8 cellular contexts compared by ENCODE assay signal in the genomic region with DNA sequence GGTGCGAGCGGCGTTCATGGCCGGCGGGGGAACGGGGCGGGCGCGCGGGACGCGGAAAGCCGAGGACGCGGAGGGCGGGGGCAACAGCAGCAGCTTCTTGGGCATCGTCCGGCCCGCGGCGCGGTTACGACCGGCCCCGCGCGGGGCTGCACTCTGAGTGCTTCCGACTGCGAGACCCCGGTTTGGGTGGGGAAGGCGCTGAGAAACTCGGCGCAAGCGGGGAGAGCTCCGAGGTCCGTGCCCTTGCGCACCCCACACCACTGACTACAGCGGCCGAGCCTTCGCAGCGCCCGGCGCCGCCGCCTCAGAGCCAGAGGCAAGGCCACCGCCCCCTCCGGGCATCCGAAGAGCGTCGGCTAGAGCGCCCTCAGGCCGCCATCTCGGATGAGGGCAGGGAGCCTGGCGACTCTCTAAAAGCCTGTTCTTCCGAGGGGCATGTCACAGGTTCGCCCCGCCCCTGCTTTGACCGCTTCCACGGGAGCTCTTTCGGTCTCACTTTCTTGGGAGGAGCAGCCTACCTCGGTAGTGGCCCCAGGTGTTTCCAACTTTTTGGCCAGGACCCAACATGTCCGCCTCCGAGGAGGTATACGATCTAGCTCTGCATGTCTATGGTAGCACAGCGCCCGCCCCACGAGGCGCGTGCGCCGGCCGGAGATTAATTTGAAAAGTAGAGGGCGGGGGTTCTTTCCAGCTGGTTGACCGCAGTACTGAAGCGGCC. TPM values are rescaled to one million over a fixed set of nuclear protein-coding genes. Genes with fewer than 3 reads are reported as not detected.
DNase-seq lines count a peak whose midpoint lies in the region; ATAC-seq and TF ChIP-seq lines count a peak whose summit lies in the region.

A gene with protein sequence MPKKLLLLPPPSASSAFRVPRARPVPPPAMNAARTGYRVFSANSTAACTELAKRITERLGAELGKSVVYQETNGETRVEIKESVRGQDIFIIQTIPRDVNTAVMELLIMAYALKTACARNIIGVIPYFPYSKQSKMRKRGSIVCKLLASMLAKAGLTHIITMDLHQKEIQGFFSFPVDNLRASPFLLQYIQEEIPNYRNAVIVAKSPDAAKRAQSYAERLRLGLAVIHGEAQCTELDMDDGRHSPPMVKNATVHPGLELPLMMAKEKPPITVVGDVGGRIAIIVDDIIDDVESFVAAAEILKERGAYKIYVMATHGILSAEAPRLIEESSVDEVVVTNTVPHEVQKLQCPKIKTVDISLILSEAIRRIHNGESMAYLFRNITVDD (minus strand): TSS at position 318 of the 718 bp plus-strand sequence. CDS start 213 bp downstream, at position 105.

- H3K36me3 Mint-ChIP-seq in activated T-helper 2 cell treated with anti-CD3 and anti-CD28 coated beads, Interferon-gamma antibody, Interleukin-2, Interleukin-4, amounts not matched to agents 10 μg/mL and 5 μg/mL and 100 μg/mL, durations not matched to agents 14 hours and 24 hours and 36 hours (ENCODE audit: low read depth), result peaks cover 8% of the 10 kb centered on the region
- peaks cover 15% of the 10 kb centered on the region for H3K36me3 Mint-ChIP-seq in nephron progenitor cell (ENCODE audit: low read depth)

- H3K4me1 Mint-ChIP-seq in activated T-helper 2 cell treated with anti-CD3 and anti-CD28 coated beads, Interferon-gamma antibody, Interleukin-2, Interleukin-4, amounts not matched to agents 10 μg/mL and 5 μg/mL and 100 μg/mL, durations not matched to agents 14 hours and 24 hours and 36 hours (ENCODE audit: low read depth), result peaks cover 18% of the 10 kb centered on the region
- peaks cover 29% of the 10 kb centered on the region for H3K4me1 Mint-ChIP-seq in nephron progenitor cell
- H3K4me1 Mint-ChIP-seq in stimulated activated naive CD8-positive, alpha-beta T cell treated with anti-CD3 and anti-CD28 coated beads, Interleukin-15, amount 100 ng/mL, for 72 hours, result peaks cover 38% of the 10 kb centered on the region

- TF ChIP-seq CTCF in RWPE1 (conservative IDR thresholded peaks at IDR 0.05; ENCODE audit: low read depth), result no peak
- TF ChIP-seq CTCF in fibroblast of the aortic adventitia (IDR thresholded peaks at IDR 0.05; ENCODE audit: insufficient read depth, low read length), result peak; percentile 62
- peak; percentile 27 for TF ChIP-seq CTCF in nephron progenitor cell (IDR thresholded peaks at IDR 0.05)

- H3K4me3 Mint-ChIP-seq in activated T-helper 2 cell treated with anti-CD3 and anti-CD28 coated beads, Interferon-gamma antibody, Interleukin-2, Interleukin-4, amounts not matched to agents 10 μg/mL and 5 μg/mL and 100 μg/mL, durations not matched to agents 14 hours and 24 hours and 36 hours (ENCODE audit: low read depth), result peak within 1 kb of the TSS; percentile 92
- peak within 1 kb of the TSS; percentile 90 for H3K4me3 Mint-ChIP-seq in nephron progenitor cell
- peak within 1 kb of the TSS; percentile 90 to 94 for H3K4me3 Mint-ChIP-seq in stimulated activated naive CD8-positive, alpha-beta T cell treated with anti-CD3 and anti-CD28 coated beads, Interleukin-15, amount 100 ng/mL, for 72 hours

- peak within 1 kb of the TSS; percentile 92 for H3K27ac ChIP-seq in RWPE1

- H3K4me3 ChIP-seq in fibroblast of the aortic adventitia (ENCODE audit: low read depth, low read length), result peak within 1 kb of the TSS; percentile 85

- CTCF ChIA-PET in RWPE1 (lab: Yijun Ruan, JAX), result interaction anchor here (0.6 to 2.7 kb wide), 9 partner anchors 11 to 95 kb away, joined by 3 to 15 read pairs (median 4); no protein-coding TSS in a partner anchor

- peak within 1 kb of the TSS; percentile 97 for H3K27ac Mint-ChIP-seq in activated T-helper 2 cell treated with anti-CD3 and anti-CD28 coated beads, Interferon-gamma antibody, Interleukin-2, Interleukin-4, amounts not matched to agents 10 μg/mL and 5 μg/mL and 100 μg/mL, durations not matched to agents 14 hours and 24 hours and 36 hours
- H3K27ac Mint-ChIP-seq in nephron progenitor cell, result peak within 1 kb of the TSS; percentile 100
- H3K27ac Mint-ChIP-seq in stimulated activated naive CD8-positive, alpha-beta T cell treated with anti-CD3 and anti-CD28 coated beads, Interleukin-15, amount 100 ng/mL, for 72 hours, result peak within 1 kb of the TSS; percentile 99 to 100

- ATAC-seq in GM21825 (IDR thresholded peaks at IDR 0.05; ENCODE audit: unreplicated experiment), result peak; percentile 85
- peak; percentile 96 for ATAC-seq in stimulated activated naive CD8-positive, alpha-beta T cell treated with anti-CD3 and anti-CD28 coated beads, Interleukin-15, amount 100 ng/mL, for 72 hours

- H3K27me3 Mint-ChIP-seq in activated T-helper 2 cell treated with anti-CD3 and anti-CD28 coated beads, Interferon-gamma antibody, Interleukin-2, Interleukin-4, amounts not matched to agents 10 μg/mL and 5 μg/mL and 100 μg/mL, durations not matched to agents 14 hours and 24 hours and 36 hours (ENCODE audit: low read depth), result no peaks in the 10 kb centered on the region
- peaks cover 9% of the 10 kb centered on the region for H3K27me3 Mint-ChIP-seq in nephron progenitor cell (ENCODE audit: low read depth, poor library complexity)
- H3K27me3 Mint-ChIP-seq in stimulated activated naive CD8-positive, alpha-beta T cell treated with anti-CD3 and anti-CD28 coated beads, Interleukin-15, amount 100 ng/mL, for 72 hours, result no peaks in the 10 kb centered on the region

- POLR2A ChIA-PET in RWPE1 (lab: Yijun Ruan, JAX; ENCODE audit: low non-redundant PET), result interaction anchor here (0.5 to 1.9 kb wide), 2 partner anchors 30 to 225 kb away, joined by 3 to 12 read pairs; a partner anchor contains a TSS

- DNase-seq in Daoy (ENCODE audit: low read depth) (peak; percentile 97), Kasumi-1 (lab: John Stamatoyannopoulos, UW) (peak; percentile 96), RWPE1 (ENCODE audit: low spot score) (peak; percentile 90), fibroblast of the aortic adventitia (ENCODE audit: low read depth) (peak; percentile 93), nephron progenitor cell (peak; percentile 84)
- peak; percentile 82 for DNase-seq in activated T-helper 2 cell treated with anti-CD3 and anti-CD28 coated beads, Interferon-gamma antibody, Interleukin-2, Interleukin-4, amounts not matched to agents 10 μg/mL and 5 μg/mL and 100 μg/mL, durations not matched to agents 14 hours and 24 hours and 36 hours (ENCODE audit: low spot score)
- peak; percentile 88 for DNase-seq in stimulated activated naive CD8-positive, alpha-beta T cell treated with anti-CD3 and anti-CD28 coated beads, Interleukin-15, amount 100 ng/mL, for 72 hours

- intact Hi-C loops in activated T-helper 2 cell treated with anti-CD3 and anti-CD28 coated beads, Interferon-gamma antibody, Interleukin-2, Interleukin-4, amounts not matched to agents 10 μg/mL and 5 μg/mL and 100 μg/mL, durations not matched to agents 14 hours and 24 hours and 36 hours (cut with micrococcal nuclease), result loop anchor here (1.0 kb wide), 1 partner anchor 32 kb away; no protein-coding TSS in a partner anchor

- H3K9me3 Mint-ChIP-seq in activated T-helper 2 cell treated with anti-CD3 and anti-CD28 coated beads, Interferon-gamma antibody, Interleukin-2, Interleukin-4, amounts not matched to agents 10 μg/mL and 5 μg/mL and 100 μg/mL, durations not matched to agents 14 hours and 24 hours and 36 hours, result no peaks in the 10 kb centered on the region
- no peaks in the 10 kb centered on the region for H3K9me3 Mint-ChIP-seq in nephron progenitor cell
- no peaks in the 10 kb centered on the region for H3K9me3 Mint-ChIP-seq in stimulated activated naive CD8-positive, alpha-beta T cell treated with anti-CD3 and anti-CD28 coated beads, Interleukin-15, amount 100 ng/mL, for 72 hours

RNA-seq across cellular contexts. Expression of the gene that starts here (rescaled TPM):
- 30.3 and 39.2 TPM in 2 replicates for total RNA-seq in Daoy (2014; rRNA removed; shearing (Covaris generic))
- total RNA-seq in activated T-helper 2 cell treated with anti-CD3 and anti-CD28 coated beads, Interferon-gamma antibody, Interleukin-2, Interleukin-4, amounts not matched to agents 10 μg/mL and 5 μg/mL and 100 μg/mL, durations not matched to agents 14 hours and 24 hours and 36 hours, result 48.2 and 49.9 TPM in 2 replicates
- total RNA-seq in fibroblast of the aortic adventitia (ENCODE audit: low replicate concordance), result 48.1 and 57.9 TPM in 2 replicates

Comparison
In these comparisons a context has a peak if more than half of its experiments do, and no peak if none do; other contexts are left out.
1. Peak in every context shown above with its lines: DNase-seq, ATAC-seq, H3K4me3 ChIP-seq and H3K27ac ChIP-seq.